ENCODE assay signal across 8 cellular contexts in the genomic region with DNA sequence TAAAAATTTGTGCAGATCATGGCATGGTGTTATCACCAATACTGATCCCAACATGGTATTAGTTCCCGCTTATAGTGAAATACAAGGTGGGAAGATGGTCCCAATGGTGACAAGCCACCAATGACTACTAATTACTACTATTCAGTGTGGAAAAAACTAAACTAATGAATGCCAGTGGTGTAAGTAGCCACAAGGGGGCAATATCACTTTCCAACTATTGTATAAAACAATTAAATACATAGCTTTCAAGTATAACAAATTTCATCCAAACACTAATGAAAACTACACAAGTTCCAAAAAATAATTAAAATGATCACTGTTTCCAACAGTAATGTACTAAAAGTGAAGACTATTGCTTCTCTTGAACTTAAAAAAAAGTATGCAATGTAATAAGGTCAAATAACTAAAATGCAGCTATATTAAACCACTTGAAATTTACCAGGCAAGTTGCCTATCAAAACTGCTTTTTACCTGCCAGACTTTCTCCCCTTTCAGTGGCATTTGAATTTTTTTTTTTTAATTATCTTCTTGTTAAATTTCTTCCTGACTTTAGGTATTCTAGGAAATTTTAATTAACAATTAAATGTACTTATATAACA. TPM values are rescaled to one million over a fixed set of nuclear protein-coding genes. Genes with fewer than 3 reads are reported as not detected.
DNase-seq lines count a peak whose midpoint lies in the region; ATAC-seq, FAIRE-seq and TF ChIP-seq lines count a peak whose summit lies in the region.

No MANE protein-coding gene starts in this region.

- H3K27ac ChIP-seq in RWPE1 = no peak overlapping the region
- no peak overlapping the region for H3K27ac ChIP-seq in esophagus muscularis mucosa (replicated peaks in 1 of 4)
- no peak overlapping the region for H3K27ac ChIP-seq in pancreas

- H3K4me3 ChIP-seq in esophagus muscularis mucosa = no peak overlapping the region
- H3K4me3 ChIP-seq in pancreas = no peak overlapping the region

- TF ChIP-seq EP300 in esophagus muscularis mucosa (IDR thresholded peaks at IDR 0.05) = no peak

- peak; percentile 49 for FAIRE-seq in pancreas (lab: Jason Lieb, UNC)

- TF ChIP-seq CTCF in RWPE1 (conservative IDR thresholded peaks at IDR 0.05; ENCODE audit: low read depth) = peak; percentile 77
- peak; percentile 71 to 74 (median 73) for TF ChIP-seq CTCF in esophagus muscularis mucosa (IDR thresholded peaks at IDR 0.05)
- TF ChIP-seq CTCF in pancreas (IDR thresholded peaks at IDR 0.05) = peak; percentile 31 to 61 (median 60)

- intact Hi-C loops in esophagus muscularis mucosa (cut with DNase I) = loop anchor here (5.0 kb wide), 1 partner anchor 177 kb away; no protein-coding TSS in a partner anchor
- intact Hi-C loops in pancreas (cut with DNase I) = loop anchor here in 2 of 3 donors (10.0 kb wide), 1 partner anchor 180 kb away; no protein-coding TSS in a partner anchor

- H3K4me1 ChIP-seq in esophagus muscularis mucosa (peaks cover 0 to 19% (median 7%) of the 10 kb centered on the region in 4 donors), pancreas (peaks cover 3 to 13% (median 11%) of the 10 kb centered on the region in 3 donors)

- H3K27me3 ChIP-seq in esophagus muscularis mucosa (no peaks in the 10 kb centered on the region), pancreas (no peaks in the 10 kb centered on the region)

- TF ChIP-seq POLR2A in esophagus muscularis mucosa (IDR thresholded peaks at IDR 0.05; ENCODE audit: low read depth) = no peak

- peak; percentile 58 to 81 (median 76) for ATAC-seq in pancreas
- ATAC-seq in HG03439 (IDR thresholded peaks at IDR 0.05; ENCODE audit: unreplicated experiment) = no peak

- WGBS in esophagus muscularis mucosa = 95% methylated on average over 1 of the region's 1 CpG
- 37 to 64% methylated on average over 1 of the region's 1 CpG for WGBS in pancreas, 2 donors

- H3K36me3 ChIP-seq in esophagus muscularis mucosa (peaks cover 15 to 39% (median 28%) of the 10 kb centered on the region in 4 donors), pancreas (no peaks in the 10 kb centered on the region)

- POLR2A ChIA-PET in RWPE1 (lab: Yijun Ruan, JAX; ENCODE audit: low non-redundant PET) = no interaction called here

- H3K9me3 ChIP-seq in esophagus muscularis mucosa (no peaks in the 10 kb centered on the region), pancreas (no peaks in the 10 kb centered on the region)

- DNase-seq in EH (ENCODE audit: low read depth) = peak; percentile 52
- DNase-seq in LHCN-M2 (ENCODE audit: low read depth) = peak; percentile 33
- peak; percentile 41 for DNase-seq in RWPE1 (ENCODE audit: low spot score)
- DNase-seq in esophagus muscularis mucosa (ENCODE audit: extremely low spot score) = no peak
- DNase-seq in pancreas = no peak
- DNase-seq in stimulated activated CD4-positive, alpha-beta T cell treated with anti-CD3 and anti-CD28 coated beads, Interleukin-2, amount 100 ng/mL, for 24 hours = no peak
- no peak for DNase-seq in stimulated activated CD4-positive, alpha-beta T cell treated with anti-CD3 and anti-CD28 coated beads, Interleukin-4, amount 100 ng/mL, for 1 hour

- CTCF ChIA-PET in RWPE1 (lab: Yijun Ruan, JAX) = interaction anchor here (0.5 to 2.6 kb wide), 20 partner anchors 8 to 204 kb away, joined by 3 to 26 read pairs (median 4); no protein-coding TSS in a partner anchor

RNA-seq across cellular contexts. Expression of a gene that starts 58.0 kb away (rescaled TPM):
- total RNA-seq in LHCN-M2 (2014; rRNA removed) (0.06 and 0.63 TPM in 2 replicates), esophagus muscularis mucosa (10 to 100 TPM; 12.0 to 43.5 (median 24.1) TPM), pancreas (10 to 100 TPM in 1 of 6 donors, 1 to 10 TPM in 5; 1.1 to 18.3 (median 2.9) TPM)
- polyA plus RNA-seq in LHCN-M2 (2012) = 0.06 TPM
- polyA plus RNA-seq in pancreas = 1 to 10 TPM; 2.9 to 6.6 TPM

Comparison
In these comparisons a context has a peak if more than half of its experiments do, and no peak if none do; other contexts are left out.
1. DNase-seq: peak in EH (single experiment), LHCN-M2 (single experiment) and RWPE1 (single experiment); none in esophagus muscularis mucosa (single experiment), pancreas (0 of 6), stimulated activated CD4-positive, alpha-beta T cell treated with anti-CD3 and anti-CD28 coated beads, Interleukin-2, amount 100 ng/mL, for 24 hours (0 of 2) and stimulated activated CD4-positive, alpha-beta T cell treated with anti-CD3 and anti-CD28 coated beads, Interleukin-4, amount 100 ng/mL, for 1 hour (single experiment).
2. Peak in every context shown above with its lines, with median percentiles within 50 percentile points of each other: CTCF ChIP-seq.